In genomic region chr9:87792831-87793288, GRCh38 we compare ENCODE assay signal across 8 cellular contexts.
DNase-seq lines count a peak whose midpoint lies in the region; ATAC-seq and TF ChIP-seq lines count a peak whose summit lies in the region.

No MANE protein-coding gene starts in this region.

- H3K27ac ChIP-seq in HEK293 (ENCODE audit: extremely low read depth, low read depth, low read length) (no peak overlapping the region), right cardiac atrium (ENCODE audit: low read length) (no peak overlapping the region)

- H3K27ac Mint-ChIP-seq in activated T-helper 17 cell treated with anti-CD3 and anti-CD28 coated beads, Interleukin-2, amount 50 U/mL, for 72 hours: peak overlapping the region; percentile 84

- DNase-seq in NAMALWA (ENCODE audit: low spot score): peak; percentile 25
- DNase-seq in right cardiac atrium: peak; percentile 77 to 85 (median 84)
- DNase-seq in stimulated activated CD4-positive, alpha-beta T cell treated with anti-CD3 and anti-CD28 coated beads, Interleukin-4, amount 100 ng/mL, for 48 hours (ENCODE audit: low read depth in 2 of 2): peak; percentile 27 to 41
- DNase-seq in NCI-H748 (lab: John Stamatoyannopoulos, UW; ENCODE audit: unreplicated experiment): no peak

- H3K4me3 ChIP-seq in HEK293 (ENCODE audit: low read depth, low read length): no peak overlapping the region
- no peak overlapping the region for H3K4me3 ChIP-seq in right cardiac atrium (ENCODE audit: low read length)

- TF ChIP-seq CTCF in GM12874 (IDR thresholded peaks at IDR 0.05; ENCODE audit: insufficient read depth, low read depth, low read length) (0 out of 2 replicates have a peak, but pooled peaks have one; percentile 19), HEK293 (tag by site-specific recombination; IDR thresholded peaks at IDR 0.05) (no peak)

- no peaks in the 10 kb centered on the region for H3K27me3 Mint-ChIP-seq in activated T-helper 17 cell treated with anti-CD3 and anti-CD28 coated beads, Interleukin-2, amount 50 U/mL, for 72 hours

- H3K27me3 ChIP-seq in right cardiac atrium (ENCODE audit: control insufficient read depth, insufficient read depth): no peaks in the 10 kb centered on the region

- H3K36me3 Mint-ChIP-seq in activated T-helper 17 cell treated with anti-CD3 and anti-CD28 coated beads, Interleukin-2, amount 50 U/mL, for 72 hours (ENCODE audit: low read depth): no peaks in the 10 kb centered on the region

- 69% methylated on average over 6 of the region's 6 CpGs for WGBS in right cardiac atrium

- H3K9me3 ChIP-seq in HEK293 (ENCODE audit: control insufficient read depth, insufficient read depth, low read depth, low read length) (no peaks in the 10 kb centered on the region), right cardiac atrium (ENCODE audit: control insufficient read depth, low read length) (no peaks in the 10 kb centered on the region)

- peaks cover 24% of the 10 kb centered on the region for H3K4me1 Mint-ChIP-seq in activated T-helper 17 cell treated with anti-CD3 and anti-CD28 coated beads, Interleukin-2, amount 50 U/mL, for 72 hours

- POLR2A ChIA-PET in HEK293 (lab: Yijun Ruan, JAX): no interaction called here

- no peaks in the 10 kb centered on the region for H3K36me3 ChIP-seq in HEK293 (ENCODE audit: control insufficient read depth in 2 of 2, insufficient read depth in 1 of 2, low read length in 2 of 2)

- intact Hi-C loops in right cardiac atrium (cut with DNase I): no loop called here

- peak; percentile 98 for ATAC-seq in activated T-helper 17 cell treated with anti-CD3 and anti-CD28 coated beads, Interleukin-2, amount 50 U/mL, for 72 hours (replicated peaks)
- ATAC-seq in right cardiac atrium (peak; percentile 93 to 99), GM18511 (IDR thresholded peaks at IDR 0.05; ENCODE audit: unreplicated experiment) (no peak)

- CTCF ChIA-PET in HEK293 (lab: Yijun Ruan, JAX): interaction anchor here (0.5 to 1.3 kb wide), 3 partner anchors 21 to 386 kb away, joined by 3 to 4 read pairs (median 3); no protein-coding TSS in a partner anchor

- H3K9me3 Mint-ChIP-seq in activated T-helper 17 cell treated with anti-CD3 and anti-CD28 coated beads, Interleukin-2, amount 50 U/mL, for 72 hours: no peaks in the 10 kb centered on the region

- peak overlapping the region; percentile 65 for H3K4me3 Mint-ChIP-seq in activated T-helper 17 cell treated with anti-CD3 and anti-CD28 coated beads, Interleukin-2, amount 50 U/mL, for 72 hours

- H3K4me1 ChIP-seq in HEK293 (ENCODE audit: control insufficient read depth, insufficient read depth, low read length) (no peaks in the 10 kb centered on the region), right cardiac atrium (ENCODE audit: control insufficient read depth, insufficient read depth, low read length) (no peaks in the 10 kb centered on the region)

TF ChIP-seq in HEK293, 187 proteins besides CTCF, POLR2A, EP300 and RAD21:
- TF ChIP-seq SETDB1 (IDR thresholded peaks at IDR 0.05; ENCODE audit: insufficient read length, low read length) (peak; percentile 11), GLI2 (tag by site-specific recombination; IDR thresholded peaks at IDR 0.05; ENCODE audit: borderline replicate concordance, low read depth) (no peak)
TF ChIP-seq in HEK293: peak in this region for 1.
